Comparison of ENCODE assay signal across 35 cellular contexts in genomic region chr10:75446508-75446907, GRCh38. TPM values are rescaled to one million over a fixed set of nuclear protein-coding genes. Genes with fewer than 3 reads are reported as not detected.
"Had no signal": no experiment of that assay in that cellular context is flagged by ENCODE, and none has a peak within 500 bp of the region (broad histone marks: within the 10 kb centered on the region; RNA-seq: fewer than 3 reads in every experiment).

No MANE protein-coding gene starts in this region.

- H3K4me3 ChIP-seq: adrenal gland, body of pancreas, breast epithelium had no signal

- H3K27me3 ChIP-seq: adrenal gland, body of pancreas, brain microvascular endothelial cell, breast epithelium had no signal

- H3K36me3 ChIP-seq: adrenal gland, brain microvascular endothelial cell, breast epithelium had no signal

- H3K27ac ChIP-seq: adrenal gland, body of pancreas, brain microvascular endothelial cell, breast epithelium, VCaP had no signal

- H3K4me1 ChIP-seq: breast epithelium had no signal

- H3K9me3 ChIP-seq: body of pancreas had no signal

- DNase-seq: activated B cell treated with CpG ODN at 0.5 μM for 24 hours; activated CD4-positive, alpha-beta memory T cell treated with anti-CD3 and anti-CD28 coated beads for 36 hours; activated CD4-positive, alpha-beta T cell treated with anti-CD3 and anti-CD28 coated beads for 4 hours; activated CD4-positive, alpha-beta T cell treated with anti-CD3 and anti-CD28 coated beads, Interleukin-2, amount 10 ng/mL, durations not matched to agents 24 days and 14 days; activated CD4-positive, alpha-beta T cell treated with anti-CD3 and anti-CD28 coated beads, Interleukin-2, amount 50 U/mL, for 1 hour; activated CD4-positive, alpha-beta T cell treated with anti-CD3 and anti-CD28 coated beads, Interleukin-2, amount 50 U/mL, for 4 hours; activated CD4-positive, CD25-positive, alpha-beta regulatory T cell treated with anti-CD3 and anti-CD28 coated beads, Interleukin-2, amount 50 U/mL, for 72 hours; activated CD8-positive, alpha-beta memory T cell treated with anti-CD3 and anti-CD28 coated beads, Interleukin-2, amount 50 U/mL, for 4 hours; activated CD8-positive, alpha-beta T cell treated with anti-CD3 and anti-CD28 coated beads for 36 hours; activated effector memory CD4-positive, alpha-beta T cell treated with anti-CD3 and anti-CD28 coated beads, Interleukin-2, amount 50 U/mL, for 16 hours; activated gamma-delta T cell treated with Interleukin-2 at 50 U/mL for 16 hours; activated naive CD4-positive, alpha-beta T cell; activated naive CD4-positive, alpha-beta T cell treated with anti-CD3 and anti-CD28 coated beads for 36 hours; activated naive CD4-positive, alpha-beta T cell treated with anti-CD3 and anti-CD28 coated beads, Interleukin-2, amount 50 U/mL, for 16 hours; activated naive CD8-positive, alpha-beta T cell treated with anti-CD3 and anti-CD28 coated beads for 36 hours; activated T-cell treated with anti-CD3 and anti-CD28 coated beads for 4 hours; activated T-cell treated with anti-CD3 and anti-CD28 coated beads, Interleukin-2, amount 50 U/mL, for 1 hour; activated T-cell treated with anti-CD3 and anti-CD28 coated beads, Interleukin-2, amount 50 U/mL, for 4 hours; activated T-cell treated with anti-CD3 and anti-CD28 coated beads, Interleukin-2, amount 50 U/mL, for 72 hours; amniotic stem cell; aorta; body of pancreas; brain microvascular endothelial cell; central memory CD4-positive, alpha-beta T cell; T-helper 2 cell; T-helper 9 cell had no signal

- ATAC-seq: activated CD8-positive, alpha-beta T cell treated with anti-CD3 and anti-CD28 coated beads for 36 hours; activated naive CD4-positive, alpha-beta T cell treated with anti-CD3 and anti-CD28 coated beads, Interleukin-2, amount 50 U/mL, for 72 hours; activated T-cell treated with anti-CD3 and anti-CD28 coated beads, Interleukin-2, amount 50 U/mL, for 4 hours; activated T-cell treated with anti-CD3 and anti-CD28 coated beads, Interleukin-2, amount 50 U/mL, for 72 hours; activated T-helper 17 cell treated with anti-CD3 and anti-CD28 coated beads, Interleukin-2, amount 50 U/mL, for 72 hours; body of pancreas had no signal

- FAIRE-seq: astrocyte, TTC549 had no signal

RNA-seq across cellular contexts. Expression of gene LRMDA, which starts 15.1 kb away (rescaled TPM):
- total RNA-seq: activated B cell treated with CpG ODN at 0.5 μM for 24 hours; activated CD4-positive, alpha-beta memory T cell treated with anti-CD3 and anti-CD28 coated beads for 36 hours; activated CD4-positive, alpha-beta T cell treated with anti-CD3 and anti-CD28 coated beads, Interleukin-2, amount 10 ng/mL, durations not matched to agents 24 days and 14 days; activated CD8-positive, alpha-beta memory T cell treated with anti-CD3 and anti-CD28 coated beads for 36 hours; activated CD8-positive, alpha-beta T cell treated with anti-CD3 and anti-CD28 coated beads for 36 hours; activated naive CD4-positive, alpha-beta T cell treated with anti-CD3 and anti-CD28 coated beads for 36 hours; activated naive CD4-positive, alpha-beta T cell treated with anti-CD3 and anti-CD28 coated beads, Interleukin-2, amount 50 U/mL, for 72 hours; activated naive CD8-positive, alpha-beta T cell treated with anti-CD3 and anti-CD28 coated beads for 36 hours; activated T-cell treated with anti-CD3 and anti-CD28 coated beads, Interleukin-2, amount 50 U/mL, for 4 hours; activated T-cell treated with anti-CD3 and anti-CD28 coated beads, Interleukin-2, amount 50 U/mL, for 72 hours; activated T-helper 1 cell treated with anti-CD3 and anti-CD28 coated beads, Interleukin-12 subunit alpha, Interleukin-12 subunit beta, Interleukin-2, Interleukin-4 antibody, amounts not matched to agents 30 ng/mL and 10 ng/mL and 1 ng/mL, durations not matched to agents 14 hours and 24 hours and 36 hours; activated T-helper 17 cell treated with anti-CD3 and anti-CD28 coated beads, Interleukin-2, amount 50 U/mL, for 72 hours had no signal

RNA-seq across cellular contexts. Expression of gene ZNF503, which starts 44.9 kb away (rescaled TPM):
- total RNA-seq: activated B cell treated with CpG ODN at 0.5 μM for 24 hours; activated T-helper 1 cell treated with anti-CD3 and anti-CD28 coated beads, Interleukin-12 subunit alpha, Interleukin-12 subunit beta, Interleukin-2, Interleukin-4 antibody, amounts not matched to agents 30 ng/mL and 10 ng/mL and 1 ng/mL, durations not matched to agents 14 hours and 24 hours and 36 hours had no signal
